In the genomic region with DNA sequence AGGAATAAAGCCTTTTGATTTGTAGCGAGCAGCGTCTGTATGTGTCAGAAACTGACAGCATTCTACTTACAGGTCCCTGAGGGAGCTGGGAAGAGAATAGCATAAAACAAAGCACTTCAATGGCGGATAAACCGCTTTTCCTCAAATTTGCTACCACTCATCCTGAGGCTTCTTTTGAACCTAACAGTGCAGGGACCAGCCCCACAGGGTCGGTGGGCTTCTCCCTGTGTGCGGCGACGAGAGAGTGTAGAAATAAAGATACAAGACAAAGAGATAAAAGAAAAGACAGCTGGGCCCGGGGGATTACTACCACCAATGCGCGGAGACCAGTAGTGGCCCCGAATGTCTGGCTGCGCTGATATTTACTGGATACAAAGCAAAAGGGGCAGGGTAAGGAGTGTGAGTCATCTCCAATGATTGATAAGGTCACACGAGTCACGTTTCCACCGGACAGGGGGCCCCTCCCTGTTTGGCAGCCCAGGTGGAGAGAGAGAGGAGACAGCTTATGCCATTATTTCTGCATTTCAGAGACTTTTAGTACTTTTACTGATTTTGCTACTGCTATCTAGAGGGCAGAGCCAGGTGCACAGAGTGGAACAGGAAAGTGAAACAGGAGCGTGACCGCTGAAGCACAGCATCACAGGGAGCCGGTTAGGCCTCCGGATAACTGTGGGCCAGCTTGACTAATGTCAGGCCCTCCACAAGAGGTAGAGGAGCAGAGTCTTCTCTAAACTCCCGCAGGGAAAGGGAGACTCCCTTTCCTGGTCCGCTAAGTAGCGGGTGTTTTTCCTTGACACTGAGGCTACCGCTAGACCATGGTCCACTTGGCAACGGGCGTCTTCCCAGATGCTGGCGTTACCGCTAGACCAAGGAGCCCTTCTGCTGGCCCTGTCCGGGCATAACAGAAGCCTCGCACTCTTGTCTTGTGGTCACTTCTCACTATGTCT, we compare ENCODE assay signal across 1 cellular context.
TF ChIP-seq lines count a peak whose summit lies in the region.
"Not testable (repeated sequence)": the region's sequence is repeated elsewhere in the genome, so short reads cannot be mapped to it uniquely, and the experiment has no call there.

No MANE protein-coding gene starts in this region.

TF ChIP-seq in K562, 482 proteins besides CTCF, POLR2A, EP300 and RAD21 (continues in another document):
- TF ChIP-seq NEUROD1 (IDR thresholded peaks at IDR 0.05; ENCODE audit: borderline replicate concordance, low read depth, low read length, partially characterized antibody) = peak; percentile 57
- peak; percentile 35 to 73; a peak in 2 of 4 replicates for TF ChIP-seq HDAC1 (IDR thresholded peaks at IDR 0.05)
- peak; percentile 51 for TF ChIP-seq ZNF583 (CRISPR knock-in tag; IDR thresholded peaks at IDR 0.05)
- TF ChIP-seq, protein P1, sequence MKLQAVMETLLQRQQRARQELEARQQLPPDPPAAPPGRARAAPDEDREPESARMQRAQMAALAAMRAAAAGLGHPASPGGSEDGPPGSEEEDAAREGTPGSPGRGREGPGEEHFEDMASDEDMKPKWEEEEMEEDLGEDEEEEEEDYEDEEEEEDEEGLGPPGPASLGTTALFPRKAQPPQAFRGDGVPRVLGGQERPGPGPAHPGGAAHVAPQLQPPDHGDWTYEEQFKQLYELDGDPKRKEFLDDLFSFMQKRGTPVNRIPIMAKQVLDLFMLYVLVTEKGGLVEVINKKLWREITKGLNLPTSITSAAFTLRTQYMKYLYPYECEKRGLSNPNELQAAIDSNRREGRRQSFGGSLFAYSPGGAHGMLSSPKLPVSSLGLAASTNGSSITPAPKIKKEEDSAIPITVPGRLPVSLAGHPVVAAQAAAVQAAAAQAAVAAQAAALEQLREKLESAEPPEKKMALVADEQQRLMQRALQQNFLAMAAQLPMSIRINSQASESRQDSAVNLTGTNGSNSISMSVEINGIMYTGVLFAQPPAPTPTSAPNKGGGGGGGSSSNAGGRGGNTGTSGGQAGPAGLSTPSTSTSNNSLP (IDR thresholded peaks at IDR 0.05; ENCODE audit: borderline replicate concordance, low read depth, low read length) = peak; percentile 39; the same call in 1 of the 2 replicates
- 0 out of 2 replicates have a peak, but pooled peaks have one; percentile 57 for TF ChIP-seq NR2F6 (CRISPR knock-in tag; IDR thresholded peaks at IDR 0.05)
- TF ChIP-seq ZNF23 (CRISPR knock-in tag; IDR thresholded peaks at IDR 0.05) = peak; percentile 72; the same call in 1 of the 2 replicates
- peak; percentile 55; the same call in 1 of the 2 replicates for TF ChIP-seq GATAD2A (IDR thresholded peaks at IDR 0.05)
- peak; percentile 60; the same call in 1 of the 2 replicates for TF ChIP-seq NBN (IDR thresholded peaks at IDR 0.05; ENCODE audit: low read depth)
- TF ChIP-seq STAT5A (IDR thresholded peaks at IDR 0.05; ENCODE audit: borderline replicate concordance, low read length) = peak; percentile 48; the same call in 1 of the 2 replicates
- TF ChIP-seq, protein P2, sequence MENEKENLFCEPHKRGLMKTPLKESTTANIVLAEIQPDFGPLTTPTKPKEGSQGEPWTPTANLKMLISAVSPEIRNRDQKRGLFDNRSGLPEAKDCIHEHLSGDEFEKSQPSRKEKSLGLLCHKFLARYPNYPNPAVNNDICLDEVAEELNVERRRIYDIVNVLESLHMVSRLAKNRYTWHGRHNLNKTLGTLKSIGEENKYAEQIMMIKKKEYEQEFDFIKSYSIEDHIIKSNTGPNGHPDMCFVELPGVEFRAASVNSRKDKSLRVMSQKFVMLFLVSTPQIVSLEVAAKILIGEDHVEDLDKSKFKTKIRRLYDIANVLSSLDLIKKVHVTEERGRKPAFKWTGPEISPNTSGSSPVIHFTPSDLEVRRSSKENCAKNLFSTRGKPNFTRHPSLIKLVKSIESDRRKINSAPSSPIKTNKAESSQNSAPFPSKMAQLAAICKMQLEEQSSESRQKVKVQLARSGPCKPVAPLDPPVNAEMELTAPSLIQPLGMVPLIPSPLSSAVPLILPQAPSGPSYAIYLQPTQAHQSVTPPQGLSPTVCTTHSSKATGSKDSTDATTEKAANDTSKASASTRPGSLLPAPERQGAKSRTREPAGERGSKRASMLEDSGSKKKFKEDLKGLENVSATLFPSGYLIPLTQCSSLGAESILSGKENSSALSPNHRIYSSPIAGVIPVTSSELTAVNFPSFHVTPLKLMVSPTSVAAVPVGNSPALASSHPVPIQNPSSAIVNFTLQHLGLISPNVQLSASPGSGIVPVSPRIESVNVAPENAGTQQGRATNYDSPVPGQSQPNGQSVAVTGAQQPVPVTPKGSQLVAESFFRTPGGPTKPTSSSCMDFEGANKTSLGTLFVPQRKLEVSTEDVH (IDR thresholded peaks at IDR 0.05; ENCODE audit: low read depth, partially characterized antibody) = peak; percentile 80
- TF ChIP-seq BCOR (IDR thresholded peaks at IDR 0.05) = peak; percentile 87
- TF ChIP-seq ATF1 (CRISPR knock-in tag; IDR thresholded peaks at IDR 0.05) = not testable (repeated sequence)
- TF ChIP-seq ATF1 (tag; IDR thresholded peaks at IDR 0.05) = peak; percentile 63; the same call in 1 of the 2 replicates
- TF ChIP-seq, protein P3, sequence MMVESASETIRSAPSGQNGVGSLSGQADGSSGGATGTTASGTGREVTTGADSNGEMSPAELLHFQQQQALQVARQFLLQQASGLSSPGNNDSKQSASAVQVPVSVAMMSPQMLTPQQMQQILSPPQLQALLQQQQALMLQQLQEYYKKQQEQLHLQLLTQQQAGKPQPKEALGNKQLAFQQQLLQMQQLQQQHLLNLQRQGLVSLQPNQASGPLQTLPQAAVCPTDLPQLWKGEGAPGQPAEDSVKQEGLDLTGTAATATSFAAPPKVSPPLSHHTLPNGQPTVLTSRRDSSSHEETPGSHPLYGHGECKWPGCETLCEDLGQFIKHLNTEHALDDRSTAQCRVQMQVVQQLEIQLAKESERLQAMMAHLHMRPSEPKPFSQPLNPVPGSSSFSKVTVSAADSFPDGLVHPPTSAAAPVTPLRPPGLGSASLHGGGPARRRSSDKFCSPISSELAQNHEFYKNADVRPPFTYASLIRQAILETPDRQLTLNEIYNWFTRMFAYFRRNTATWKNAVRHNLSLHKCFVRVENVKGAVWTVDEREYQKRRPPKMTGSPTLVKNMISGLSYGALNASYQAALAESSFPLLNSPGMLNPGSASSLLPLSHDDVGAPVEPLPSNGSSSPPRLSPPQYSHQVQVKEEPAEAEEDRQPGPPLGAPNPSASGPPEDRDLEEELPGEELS (CRISPR knock-in tag; IDR thresholded peaks at IDR 0.05; ENCODE audit: borderline replicate concordance) = 0 out of 2 replicates have a peak, but pooled peaks have one; percentile 54
- peak; percentile 91 for TF ChIP-seq NCOR1 (IDR thresholded peaks at IDR 0.05)
- TF ChIP-seq, protein P4, sequence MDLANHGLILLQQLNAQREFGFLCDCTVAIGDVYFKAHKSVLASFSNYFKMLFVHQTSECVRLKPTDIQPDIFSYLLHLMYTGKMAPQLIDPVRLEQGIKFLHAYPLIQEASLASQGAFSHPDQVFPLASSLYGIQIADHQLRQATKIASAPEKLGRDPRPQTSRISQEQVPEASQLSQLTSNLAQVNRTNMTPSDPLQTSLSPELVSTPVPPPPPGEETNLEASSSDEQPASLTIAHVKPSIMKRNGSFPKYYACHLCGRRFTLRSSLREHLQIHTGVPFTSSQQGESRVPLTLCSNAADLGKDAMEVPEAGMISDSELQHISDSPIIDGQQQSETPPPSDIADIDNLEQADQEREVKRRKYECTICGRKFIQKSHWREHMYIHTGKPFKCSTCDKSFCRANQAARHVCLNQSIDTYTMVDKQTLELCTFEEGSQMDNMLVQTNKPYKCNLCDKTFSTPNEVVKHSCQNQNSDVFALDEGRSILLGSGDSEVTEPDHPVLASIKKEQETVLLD (IDR thresholded peaks at IDR 0.05) = peak; percentile 58
- TF ChIP-seq, protein P5, sequence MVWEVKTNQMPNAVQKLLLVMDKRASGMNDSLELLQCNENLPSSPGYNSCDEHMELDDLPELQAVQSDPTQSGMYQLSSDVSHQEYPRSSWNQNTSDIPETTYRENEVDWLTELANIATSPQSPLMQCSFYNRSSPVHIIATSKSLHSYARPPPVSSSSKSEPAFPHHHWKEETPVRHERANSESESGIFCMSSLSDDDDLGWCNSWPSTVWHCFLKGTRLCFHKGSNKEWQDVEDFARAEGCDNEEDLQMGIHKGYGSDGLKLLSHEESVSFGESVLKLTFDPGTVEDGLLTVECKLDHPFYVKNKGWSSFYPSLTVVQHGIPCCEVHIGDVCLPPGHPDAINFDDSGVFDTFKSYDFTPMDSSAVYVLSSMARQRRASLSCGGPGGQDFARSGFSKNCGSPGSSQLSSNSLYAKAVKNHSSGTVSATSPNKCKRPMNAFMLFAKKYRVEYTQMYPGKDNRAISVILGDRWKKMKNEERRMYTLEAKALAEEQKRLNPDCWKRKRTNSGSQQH (CRISPR knock-in tag; IDR thresholded peaks at IDR 0.05) = peak; percentile 66; the same call in 1 of the 2 replicates
- TF ChIP-seq HEY1 (CRISPR knock-in tag; IDR thresholded peaks at IDR 0.05; ENCODE audit: borderline replicate concordance) = peak; percentile 52; the same call in 1 of the 2 replicates
- TF ChIP-seq, protein P6, sequence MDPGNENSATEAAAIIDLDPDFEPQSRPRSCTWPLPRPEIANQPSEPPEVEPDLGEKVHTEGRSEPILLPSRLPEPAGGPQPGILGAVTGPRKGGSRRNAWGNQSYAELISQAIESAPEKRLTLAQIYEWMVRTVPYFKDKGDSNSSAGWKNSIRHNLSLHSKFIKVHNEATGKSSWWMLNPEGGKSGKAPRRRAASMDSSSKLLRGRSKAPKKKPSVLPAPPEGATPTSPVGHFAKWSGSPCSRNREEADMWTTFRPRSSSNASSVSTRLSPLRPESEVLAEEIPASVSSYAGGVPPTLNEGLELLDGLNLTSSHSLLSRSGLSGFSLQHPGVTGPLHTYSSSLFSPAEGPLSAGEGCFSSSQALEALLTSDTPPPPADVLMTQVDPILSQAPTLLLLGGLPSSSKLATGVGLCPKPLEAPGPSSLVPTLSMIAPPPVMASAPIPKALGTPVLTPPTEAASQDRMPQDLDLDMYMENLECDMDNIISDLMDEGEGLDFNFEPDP (CRISPR knock-in tag; IDR thresholded peaks at IDR 0.05) = peak; percentile 89
- peak; percentile 54; the same call in 1 of the 2 replicates for TF ChIP-seq FOXK1 (CRISPR knock-in tag; IDR thresholded peaks at IDR 0.05; ENCODE audit: borderline replicate concordance)
- TF ChIP-seq, protein P7, sequence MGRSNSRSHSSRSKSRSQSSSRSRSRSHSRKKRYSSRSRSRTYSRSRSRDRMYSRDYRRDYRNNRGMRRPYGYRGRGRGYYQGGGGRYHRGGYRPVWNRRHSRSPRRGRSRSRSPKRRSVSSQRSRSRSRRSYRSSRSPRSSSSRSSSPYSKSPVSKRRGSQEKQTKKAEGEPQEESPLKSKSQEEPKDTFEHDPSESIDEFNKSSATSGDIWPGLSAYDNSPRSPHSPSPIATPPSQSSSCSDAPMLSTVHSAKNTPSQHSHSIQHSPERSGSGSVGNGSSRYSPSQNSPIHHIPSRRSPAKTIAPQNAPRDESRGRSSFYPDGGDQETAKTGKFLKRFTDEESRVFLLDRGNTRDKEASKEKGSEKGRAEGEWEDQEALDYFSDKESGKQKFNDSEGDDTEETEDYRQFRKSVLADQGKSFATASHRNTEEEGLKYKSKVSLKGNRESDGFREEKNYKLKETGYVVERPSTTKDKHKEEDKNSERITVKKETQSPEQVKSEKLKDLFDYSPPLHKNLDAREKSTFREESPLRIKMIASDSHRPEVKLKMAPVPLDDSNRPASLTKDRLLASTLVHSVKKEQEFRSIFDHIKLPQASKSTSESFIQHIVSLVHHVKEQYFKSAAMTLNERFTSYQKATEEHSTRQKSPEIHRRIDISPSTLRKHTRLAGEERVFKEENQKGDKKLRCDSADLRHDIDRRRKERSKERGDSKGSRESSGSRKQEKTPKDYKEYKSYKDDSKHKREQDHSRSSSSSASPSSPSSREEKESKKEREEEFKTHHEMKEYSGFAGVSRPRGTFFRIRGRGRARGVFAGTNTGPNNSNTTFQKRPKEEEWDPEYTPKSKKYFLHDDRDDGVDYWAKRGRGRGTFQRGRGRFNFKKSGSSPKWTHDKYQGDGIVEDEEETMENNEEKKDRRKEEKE (IDR thresholded peaks at IDR 0.05; ENCODE audit: borderline replicate concordance in 1 of 2, control insufficient read depth in 1 of 2, low read depth in 2 of 2, low read length in 1 of 2) = 0 out of 4 replicates have a peak, but pooled peaks of 1 of the 2 experiments have one; percentile 21
- TF ChIP-seq, protein P8, sequence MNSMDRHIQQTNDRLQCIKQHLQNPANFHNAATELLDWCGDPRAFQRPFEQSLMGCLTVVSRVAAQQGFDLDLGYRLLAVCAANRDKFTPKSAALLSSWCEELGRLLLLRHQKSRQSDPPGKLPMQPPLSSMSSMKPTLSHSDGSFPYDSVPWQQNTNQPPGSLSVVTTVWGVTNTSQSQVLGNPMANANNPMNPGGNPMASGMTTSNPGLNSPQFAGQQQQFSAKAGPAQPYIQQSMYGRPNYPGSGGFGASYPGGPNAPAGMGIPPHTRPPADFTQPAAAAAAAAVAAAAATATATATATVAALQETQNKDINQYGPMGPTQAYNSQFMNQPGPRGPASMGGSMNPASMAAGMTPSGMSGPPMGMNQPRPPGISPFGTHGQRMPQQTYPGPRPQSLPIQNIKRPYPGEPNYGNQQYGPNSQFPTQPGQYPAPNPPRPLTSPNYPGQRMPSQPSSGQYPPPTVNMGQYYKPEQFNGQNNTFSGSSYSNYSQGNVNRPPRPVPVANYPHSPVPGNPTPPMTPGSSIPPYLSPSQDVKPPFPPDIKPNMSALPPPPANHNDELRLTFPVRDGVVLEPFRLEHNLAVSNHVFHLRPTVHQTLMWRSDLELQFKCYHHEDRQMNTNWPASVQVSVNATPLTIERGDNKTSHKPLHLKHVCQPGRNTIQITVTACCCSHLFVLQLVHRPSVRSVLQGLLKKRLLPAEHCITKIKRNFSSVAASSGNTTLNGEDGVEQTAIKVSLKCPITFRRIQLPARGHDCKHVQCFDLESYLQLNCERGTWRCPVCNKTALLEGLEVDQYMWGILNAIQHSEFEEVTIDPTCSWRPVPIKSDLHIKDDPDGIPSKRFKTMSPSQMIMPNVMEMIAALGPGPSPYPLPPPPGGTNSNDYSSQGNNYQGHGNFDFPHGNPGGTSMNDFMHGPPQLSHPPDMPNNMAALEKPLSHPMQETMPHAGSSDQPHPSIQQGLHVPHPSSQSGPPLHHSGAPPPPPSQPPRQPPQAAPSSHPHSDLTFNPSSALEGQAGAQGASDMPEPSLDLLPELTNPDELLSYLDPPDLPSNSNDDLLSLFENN (IDR thresholded peaks at IDR 0.05; ENCODE audit: low read depth in 2 of 2, low read length in 2 of 2) = peak in 1 of 2 experiments; percentile 36; a peak in 1 of 4 replicates
- TF ChIP-seq SMAD4 (CRISPR knock-in tag; conservative IDR thresholded peaks at IDR 0.05) = peak; percentile 79
- 0 out of 2 replicates have a peak, but pooled peaks have one; percentile 16 for TF ChIP-seq ZNF586 (CRISPR knock-in tag; conservative IDR thresholded peaks at IDR 0.05)
- TF ChIP-seq CBFA2T2 (conservative IDR thresholded peaks at IDR 0.05) = peak; percentile 90
- peak; percentile 88 to 89 for TF ChIP-seq MAZ (CRISPR knock-in tag; conservative IDR thresholded peaks at IDR 0.05 in 1 of 2, IDR thresholded peaks at IDR 0.05 in 1 of 2)
- TF ChIP-seq, protein P9, sequence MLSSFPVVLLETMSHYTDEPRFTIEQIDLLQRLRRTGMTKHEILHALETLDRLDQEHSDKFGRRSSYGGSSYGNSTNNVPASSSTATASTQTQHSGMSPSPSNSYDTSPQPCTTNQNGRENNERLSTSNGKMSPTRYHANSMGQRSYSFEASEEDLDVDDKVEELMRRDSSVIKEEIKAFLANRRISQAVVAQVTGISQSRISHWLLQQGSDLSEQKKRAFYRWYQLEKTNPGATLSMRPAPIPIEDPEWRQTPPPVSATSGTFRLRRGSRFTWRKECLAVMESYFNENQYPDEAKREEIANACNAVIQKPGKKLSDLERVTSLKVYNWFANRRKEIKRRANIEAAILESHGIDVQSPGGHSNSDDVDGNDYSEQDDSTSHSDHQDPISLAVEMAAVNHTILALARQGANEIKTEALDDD (IDR thresholded peaks at IDR 0.05) = peak; percentile 47
